8 cellular contexts compared by ENCODE assay signal in the genomic region with DNA sequence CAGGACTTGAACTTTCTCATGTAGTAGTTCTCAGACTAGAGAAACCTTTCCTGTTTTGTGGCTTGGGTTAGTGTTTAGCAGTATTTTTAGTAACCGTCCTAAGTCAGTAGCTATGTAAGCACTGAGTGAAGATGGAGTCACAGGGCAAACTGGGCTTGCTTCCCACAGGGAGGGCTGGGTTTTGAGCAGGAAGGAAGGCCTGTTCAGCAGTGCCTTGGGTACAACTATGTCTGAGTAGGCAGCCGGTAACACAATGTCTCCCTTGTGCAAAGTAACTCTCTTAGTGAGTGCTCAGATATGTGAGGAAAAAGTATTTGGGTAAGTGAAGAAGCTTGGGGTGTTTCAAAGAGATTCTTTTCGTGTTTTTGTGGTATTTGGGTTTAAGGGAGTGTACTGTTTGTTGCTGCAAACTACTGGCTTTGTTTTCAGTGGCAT.
DNase-seq lines count a peak whose midpoint lies in the region; ATAC-seq and TF ChIP-seq lines count a peak whose summit lies in the region.

No MANE protein-coding gene starts in this region.

- no peak for TF ChIP-seq CTCF in breast epithelium (IDR thresholded peaks at IDR 0.05)
- TF ChIP-seq CTCF in sigmoid colon (IDR thresholded peaks at IDR 0.05), result no peak

- H3K27ac ChIP-seq in breast epithelium (peak overlapping the region; percentile 77 to 84), sigmoid colon (peak overlapping the region; percentile 77 to 88 (median 81))

- intact Hi-C loops in breast epithelium (cut with DNase I; ENCODE audit: low total_unique reads), result no loop called here
- intact Hi-C loops in sigmoid colon (cut with DNase I), result no loop called here

- peaks cover 64% of the 10 kb centered on the region for H3K4me1 Mint-ChIP-seq in activated naive CD4-positive, alpha-beta T cell treated with anti-CD3 and anti-CD28 coated beads, Interleukin-2, amount 50 U/mL, for 24 hours

- TF ChIP-seq EP300 in sigmoid colon (IDR thresholded peaks at IDR 0.05), result peak in 3 of 4 donors; percentile 18 to 74 (median 73)

- H3K36me3 ChIP-seq in breast epithelium (no peaks in the 10 kb centered on the region), sigmoid colon (no peaks in the 10 kb centered on the region)

- peak overlapping the region; percentile 1 to 24 (median 20) for H3K4me3 ChIP-seq in breast epithelium
- peak overlapping the region; percentile 11 to 45 (median 36) for H3K4me3 ChIP-seq in sigmoid colon

- no peaks in the 10 kb centered on the region for H3K4me1 ChIP-seq in breast epithelium
- peaks cover 0 to 52% (median 24%) of the 10 kb centered on the region in 4 donors for H3K4me1 ChIP-seq in sigmoid colon

- 5 to 6% methylated on average over 3 of the region's 3 CpGs for WGBS in sigmoid colon, 2 donors

- peaks cover 3% of the 10 kb centered on the region for H3K9me3 Mint-ChIP-seq in activated naive CD4-positive, alpha-beta T cell treated with anti-CD3 and anti-CD28 coated beads, Interleukin-2, amount 50 U/mL, for 24 hours

- DNase-seq in activated naive CD4-positive, alpha-beta T cell treated with Interleukin-2 at 50 U/mL for 16 hours, result no peak
- peak; percentile 3 for DNase-seq in NCI-H2196 treated with DMSO at 0.1 percent for 48 hours (lab: John Stamatoyannopoulos, UW; ENCODE audit: unreplicated experiment)
- peak; percentile 84 to 94 for DNase-seq in breast epithelium (ENCODE audit: low spot score in 2 of 2)
- peak; percentile 84 for DNase-seq in inferior parietal cortex (ENCODE audit: extremely low spot score)
- DNase-seq in sigmoid colon, result peak; percentile 96

- peak overlapping the region; percentile 47 for H3K4me3 Mint-ChIP-seq in activated naive CD4-positive, alpha-beta T cell treated with anti-CD3 and anti-CD28 coated beads, Interleukin-2, amount 50 U/mL, for 24 hours

- H3K27me3 Mint-ChIP-seq in activated naive CD4-positive, alpha-beta T cell treated with anti-CD3 and anti-CD28 coated beads, Interleukin-2, amount 50 U/mL, for 24 hours, result no peaks in the 10 kb centered on the region

- H3K27me3 ChIP-seq in breast epithelium, result no peaks in the 10 kb centered on the region
- H3K27me3 ChIP-seq in sigmoid colon, result no peaks in the 10 kb centered on the region

- H3K9me3 ChIP-seq in breast epithelium (no peaks in the 10 kb centered on the region), sigmoid colon (no peaks in the 10 kb centered on the region)

- no peak for TF ChIP-seq POLR2A in breast epithelium (IDR thresholded peaks at IDR 0.05)
- TF ChIP-seq POLR2A in sigmoid colon (IDR thresholded peaks at IDR 0.05), result peak; percentile 30 to 52

- H3K27ac Mint-ChIP-seq in activated naive CD4-positive, alpha-beta T cell treated with anti-CD3 and anti-CD28 coated beads, Interleukin-2, amount 50 U/mL, for 24 hours, result peak overlapping the region; percentile 83

- ATAC-seq in GM19452 (IDR thresholded peaks at IDR 0.05; ENCODE audit: unreplicated experiment) (no peak), HG03520 (IDR thresholded peaks at IDR 0.05; ENCODE audit: unreplicated experiment) (no peak)

- peaks cover 34% of the 10 kb centered on the region for H3K36me3 Mint-ChIP-seq in activated naive CD4-positive, alpha-beta T cell treated with anti-CD3 and anti-CD28 coated beads, Interleukin-2, amount 50 U/mL, for 24 hours
